Comparison of ENCODE assay signal across 1 cellular context in the genomic region with DNA sequence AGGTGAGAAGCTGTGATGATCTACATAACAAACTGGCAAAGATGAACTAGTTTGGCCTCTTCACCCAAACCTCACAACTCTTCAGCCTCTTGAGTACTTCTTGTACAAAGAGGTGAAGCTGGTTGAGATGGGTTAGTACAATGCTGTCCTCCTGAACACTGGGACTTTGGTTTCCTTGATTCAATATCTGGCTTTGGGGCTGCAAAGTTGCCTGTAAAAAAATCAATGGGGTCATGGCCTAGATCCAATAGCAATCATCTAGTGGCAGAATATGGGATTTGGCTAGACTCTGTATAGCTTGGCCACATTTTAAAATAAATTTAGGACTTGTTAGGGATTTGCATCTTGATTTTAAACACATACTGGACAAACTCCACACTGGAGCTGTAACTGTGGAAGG.
TF ChIP-seq lines count a peak whose summit lies in the region.

No MANE protein-coding gene starts in this region.

TF ChIP-seq in H1, 55 proteins besides CTCF, POLR2A, EP300 and RAD21:
- TF ChIP-seq, protein P1, sequence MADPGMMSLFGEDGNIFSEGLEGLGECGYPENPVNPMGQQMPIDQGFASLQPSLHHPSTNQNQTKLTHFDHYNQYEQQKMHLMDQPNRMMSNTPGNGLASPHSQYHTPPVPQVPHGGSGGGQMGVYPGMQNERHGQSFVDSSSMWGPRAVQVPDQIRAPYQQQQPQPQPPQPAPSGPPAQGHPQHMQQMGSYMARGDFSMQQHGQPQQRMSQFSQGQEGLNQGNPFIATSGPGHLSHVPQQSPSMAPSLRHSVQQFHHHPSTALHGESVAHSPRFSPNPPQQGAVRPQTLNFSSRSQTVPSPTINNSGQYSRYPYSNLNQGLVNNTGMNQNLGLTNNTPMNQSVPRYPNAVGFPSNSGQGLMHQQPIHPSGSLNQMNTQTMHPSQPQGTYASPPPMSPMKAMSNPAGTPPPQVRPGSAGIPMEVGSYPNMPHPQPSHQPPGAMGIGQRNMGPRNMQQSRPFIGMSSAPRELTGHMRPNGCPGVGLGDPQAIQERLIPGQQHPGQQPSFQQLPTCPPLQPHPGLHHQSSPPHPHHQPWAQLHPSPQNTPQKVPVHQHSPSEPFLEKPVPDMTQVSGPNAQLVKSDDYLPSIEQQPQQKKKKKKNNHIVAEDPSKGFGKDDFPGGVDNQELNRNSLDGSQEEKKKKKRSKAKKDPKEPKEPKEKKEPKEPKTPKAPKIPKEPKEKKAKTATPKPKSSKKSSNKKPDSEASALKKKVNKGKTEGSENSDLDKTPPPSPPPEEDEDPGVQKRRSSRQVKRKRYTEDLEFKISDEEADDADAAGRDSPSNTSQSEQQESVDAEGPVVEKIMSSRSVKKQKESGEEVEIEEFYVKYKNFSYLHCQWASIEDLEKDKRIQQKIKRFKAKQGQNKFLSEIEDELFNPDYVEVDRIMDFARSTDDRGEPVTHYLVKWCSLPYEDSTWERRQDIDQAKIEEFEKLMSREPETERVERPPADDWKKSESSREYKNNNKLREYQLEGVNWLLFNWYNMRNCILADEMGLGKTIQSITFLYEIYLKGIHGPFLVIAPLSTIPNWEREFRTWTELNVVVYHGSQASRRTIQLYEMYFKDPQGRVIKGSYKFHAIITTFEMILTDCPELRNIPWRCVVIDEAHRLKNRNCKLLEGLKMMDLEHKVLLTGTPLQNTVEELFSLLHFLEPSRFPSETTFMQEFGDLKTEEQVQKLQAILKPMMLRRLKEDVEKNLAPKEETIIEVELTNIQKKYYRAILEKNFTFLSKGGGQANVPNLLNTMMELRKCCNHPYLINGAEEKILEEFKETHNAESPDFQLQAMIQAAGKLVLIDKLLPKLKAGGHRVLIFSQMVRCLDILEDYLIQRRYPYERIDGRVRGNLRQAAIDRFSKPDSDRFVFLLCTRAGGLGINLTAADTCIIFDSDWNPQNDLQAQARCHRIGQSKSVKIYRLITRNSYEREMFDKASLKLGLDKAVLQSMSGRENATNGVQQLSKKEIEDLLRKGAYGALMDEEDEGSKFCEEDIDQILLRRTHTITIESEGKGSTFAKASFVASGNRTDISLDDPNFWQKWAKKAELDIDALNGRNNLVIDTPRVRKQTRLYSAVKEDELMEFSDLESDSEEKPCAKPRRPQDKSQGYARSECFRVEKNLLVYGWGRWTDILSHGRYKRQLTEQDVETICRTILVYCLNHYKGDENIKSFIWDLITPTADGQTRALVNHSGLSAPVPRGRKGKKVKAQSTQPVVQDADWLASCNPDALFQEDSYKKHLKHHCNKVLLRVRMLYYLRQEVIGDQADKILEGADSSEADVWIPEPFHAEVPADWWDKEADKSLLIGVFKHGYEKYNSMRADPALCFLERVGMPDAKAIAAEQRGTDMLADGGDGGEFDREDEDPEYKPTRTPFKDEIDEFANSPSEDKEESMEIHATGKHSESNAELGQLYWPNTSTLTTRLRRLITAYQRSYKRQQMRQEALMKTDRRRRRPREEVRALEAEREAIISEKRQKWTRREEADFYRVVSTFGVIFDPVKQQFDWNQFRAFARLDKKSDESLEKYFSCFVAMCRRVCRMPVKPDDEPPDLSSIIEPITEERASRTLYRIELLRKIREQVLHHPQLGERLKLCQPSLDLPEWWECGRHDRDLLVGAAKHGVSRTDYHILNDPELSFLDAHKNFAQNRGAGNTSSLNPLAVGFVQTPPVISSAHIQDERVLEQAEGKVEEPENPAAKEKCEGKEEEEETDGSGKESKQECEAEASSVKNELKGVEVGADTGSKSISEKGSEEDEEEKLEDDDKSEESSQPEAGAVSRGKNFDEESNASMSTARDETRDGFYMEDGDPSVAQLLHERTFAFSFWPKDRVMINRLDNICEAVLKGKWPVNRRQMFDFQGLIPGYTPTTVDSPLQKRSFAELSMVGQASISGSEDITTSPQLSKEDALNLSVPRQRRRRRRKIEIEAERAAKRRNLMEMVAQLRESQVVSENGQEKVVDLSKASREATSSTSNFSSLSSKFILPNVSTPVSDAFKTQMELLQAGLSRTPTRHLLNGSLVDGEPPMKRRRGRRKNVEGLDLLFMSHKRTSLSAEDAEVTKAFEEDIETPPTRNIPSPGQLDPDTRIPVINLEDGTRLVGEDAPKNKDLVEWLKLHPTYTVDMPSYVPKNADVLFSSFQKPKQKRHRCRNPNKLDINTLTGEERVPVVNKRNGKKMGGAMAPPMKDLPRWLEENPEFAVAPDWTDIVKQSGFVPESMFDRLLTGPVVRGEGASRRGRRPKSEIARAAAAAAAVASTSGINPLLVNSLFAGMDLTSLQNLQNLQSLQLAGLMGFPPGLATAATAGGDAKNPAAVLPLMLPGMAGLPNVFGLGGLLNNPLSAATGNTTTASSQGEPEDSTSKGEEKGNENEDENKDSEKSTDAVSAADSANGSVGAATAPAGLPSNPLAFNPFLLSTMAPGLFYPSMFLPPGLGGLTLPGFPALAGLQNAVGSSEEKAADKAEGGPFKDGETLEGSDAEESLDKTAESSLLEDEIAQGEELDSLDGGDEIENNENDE (IDR thresholded peaks at IDR 0.05; ENCODE audit: insufficient replicate concordance, low read length) = no peak
- TF ChIP-seq ASH2L (IDR thresholded peaks at IDR 0.05; ENCODE audit: low read length) = no peak
- no peak for TF ChIP-seq EGR1 (IDR thresholded peaks at IDR 0.05; ENCODE audit: borderline replicate concordance, low read depth, low read length)
- no peak for TF ChIP-seq HDAC2 (IDR thresholded peaks at IDR 0.05; ENCODE audit: borderline replicate concordance in 1 of 2, low read depth in 2 of 2, low read length in 2 of 2)
